Comparison of ENCODE assay signal across 15 cellular contexts in the genomic region with DNA sequence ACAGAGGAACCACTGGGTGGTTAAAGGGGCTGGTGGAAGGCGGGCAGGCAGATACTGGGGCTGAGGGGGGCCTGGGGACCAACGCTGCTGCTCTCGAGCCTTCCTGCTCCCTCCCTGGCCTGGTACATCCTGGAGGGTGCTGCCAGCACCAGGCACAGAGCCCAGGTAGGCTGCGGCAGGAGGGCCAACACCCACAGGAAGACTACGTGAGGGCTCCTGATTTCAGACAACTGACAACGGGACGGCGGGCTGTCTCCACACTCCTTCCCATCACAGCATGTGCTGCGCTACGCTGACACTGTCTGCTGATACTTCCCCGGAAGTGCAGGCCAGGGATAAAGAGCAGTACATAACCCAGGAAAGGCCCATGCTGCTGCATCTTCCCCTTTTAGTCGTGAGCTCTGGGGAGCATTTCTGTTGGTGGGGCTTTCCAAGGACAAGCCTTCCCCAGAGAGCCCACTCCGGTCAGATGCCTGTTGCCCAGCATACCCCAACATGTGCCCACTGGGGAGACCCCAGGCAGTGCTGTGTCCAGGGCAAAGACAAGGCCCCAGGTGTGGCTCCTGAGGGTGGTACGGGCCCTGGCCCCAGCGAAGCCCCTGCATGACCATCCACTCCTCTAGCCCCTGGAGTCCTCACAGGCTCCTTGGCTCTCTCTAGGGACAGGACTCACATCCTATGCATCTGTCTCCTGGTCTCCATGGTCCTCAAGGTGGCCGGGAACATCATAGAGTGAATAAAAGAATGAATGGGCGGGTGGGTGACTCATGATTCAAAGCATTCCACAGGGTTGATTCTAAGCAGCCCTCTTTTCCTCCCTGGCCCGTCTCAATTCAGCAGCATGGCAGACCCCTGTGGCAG. TPM values are rescaled to one million over a fixed set of nuclear protein-coding genes. Genes with fewer than 3 reads are reported as not detected.
DNase-seq lines count a peak whose midpoint lies in the region; ATAC-seq and FAIRE-seq lines count a peak whose summit lies in the region.
"Had no signal": no experiment of that assay in that cellular context is flagged by ENCODE, and none has a peak within 500 bp of the region (broad histone marks: within the 10 kb centered on the region; RNA-seq: fewer than 3 reads in every experiment).

No MANE protein-coding gene starts in this region.

- DNase-seq in EL (peak; percentile 77), RKO (ENCODE audit: low spot score) (peak; percentile 31), dermis blood vessel endothelial cell (peak; percentile 45), non-pigmented ciliary epithelial cell (ENCODE audit: low read depth) (peak; percentile 18), NCI-H1417 (lab: John Stamatoyannopoulos, UW) (no peak), NCI-H748 treated with DMSO at 0.1 percent for 48 hours (lab: John Stamatoyannopoulos, UW) (no peak), GM19239 (ENCODE audit: insufficient read length, low spot score) (no peak)
- DNase-seq: activated effector memory CD4-positive, alpha-beta T cell treated with anti-CD3 and anti-CD28 coated beads, Interleukin-2, amount 50 U/mL, for 16 hours; head of caudate nucleus; MV-4-11; stimulated activated CD4-positive, alpha-beta T cell treated with anti-CD3 and anti-CD28 coated beads, Interleukin-2, amount 100 ng/mL, for 24 hours; stimulated activated naive CD8-positive, alpha-beta T cell treated with anti-CD3 and anti-CD28 coated beads, Interleukin-15, Interleukin-2, amounts not matched to agents 100 U/mL and 50 U/mL, for 24 hours had no signal

- no peak for ATAC-seq in HG03571 (IDR thresholded peaks at IDR 0.05; ENCODE audit: unreplicated experiment)
- ATAC-seq: GM12878; stimulated activated naive CD8-positive, alpha-beta T cell treated with anti-CD3 and anti-CD28 coated beads, Interleukin-15, Interleukin-2, amounts not matched to agents 100 U/mL and 50 U/mL, for 24 hours had no signal

- FAIRE-seq in GM19239 (lab: Jason Lieb, UNC), result no peak
- FAIRE-seq: GM12878 had no signal

RNA-seq across cellular contexts. Expression of gene CHGA, which starts 38.0 kb away (rescaled TPM):
- under 0.01 and 0.09 TPM in 2 replicates for total RNA-seq in dermis blood vessel endothelial cell
- total RNA-seq: lung microvascular endothelial cell had no signal

Comparison
In these comparisons a context has a peak if more than half of its experiments do, and no peak if none do; other contexts are left out.
1. DNase-seq: peak in EL (single experiment), RKO (single experiment), dermis blood vessel endothelial cell (single experiment) and non-pigmented ciliary epithelial cell (single experiment); none in NCI-H1417 (0 of 3), NCI-H748 treated with DMSO at 0.1 percent for 48 hours (single experiment) and GM19239 (single experiment).